ENCODE assay signal across 22 cellular contexts in the genomic region with DNA sequence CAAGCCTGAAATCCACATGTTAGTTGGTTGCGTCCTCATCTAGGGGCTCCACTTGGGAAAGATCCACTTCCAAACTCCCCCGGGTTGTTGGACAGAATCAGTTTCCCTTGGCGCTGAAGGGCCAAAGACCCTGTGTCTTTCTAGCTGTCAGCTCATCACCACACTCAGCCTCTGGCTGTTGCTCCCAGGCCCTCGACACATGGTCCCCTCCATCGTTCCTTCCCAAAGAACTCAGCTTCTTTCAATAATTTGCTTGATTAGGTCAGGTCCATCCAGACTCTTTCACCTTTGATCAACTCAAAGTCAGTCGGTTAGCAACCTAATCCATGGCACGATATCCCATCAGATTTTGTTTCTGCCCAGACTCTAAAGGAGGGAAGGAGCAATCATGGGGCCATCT.
DNase-seq lines count a peak whose midpoint lies in the region; ATAC-seq, FAIRE-seq and TF ChIP-seq lines count a peak whose summit lies in the region.
"Had no signal": no experiment of that assay in that cellular context is flagged by ENCODE, and none has a peak within 500 bp of the region (broad histone marks: within the 10 kb centered on the region; RNA-seq: fewer than 3 reads in every experiment).

No MANE protein-coding gene starts in this region.

- in situ Hi-C loops in HepG2 (cut with HindIII; ENCODE audit: extremely low pct_ligation_motif_present, low pct_unique_long_range_greater_than_20kb): no loop called here

- H3K9ac ChIP-seq in HepG2 (ENCODE audit: insufficient read depth, low read depth, low read length) (no peak overlapping the region), neural cell (ENCODE audit: low read length) (no peak overlapping the region)
- H3K9ac ChIP-seq: BLaER1 had no signal

- TF ChIP-seq RAD21 in HepG2 (CRISPR knock-in tag; IDR thresholded peaks at IDR 0.05): no peak
- no peak for TF ChIP-seq RAD21 in neural cell (conservative IDR thresholded peaks at IDR 0.05)

- CTCF ChIA-PET in HepG2 (lab: Yijun Ruan, JAX; ENCODE audit: low intra/inter-chr PET ratio, low total read pairs): interaction anchor here (0.6 kb wide), 1 partner anchor 865 kb away, joined by 3 read pairs; no protein-coding TSS in a partner anchor

- peaks cover 2% of the 10 kb centered on the region for H3K27me3 Mint-ChIP-seq in endothelial cell (ENCODE audit: unreplicated experiment)

- H3K36me3 ChIP-seq in HepG2 (replicated peaks in 1 of 2; ENCODE audit: control insufficient read depth in 1 of 2, insufficient read depth in 2 of 2, low read length in 2 of 2) (no peaks in the 10 kb centered on the region), right lobe of liver (no peaks in the 10 kb centered on the region), ectodermal cell (ENCODE audit: control insufficient read depth, insufficient read depth, low read length) (no peaks in the 10 kb centered on the region), neural cell (ENCODE audit: insufficient read depth, low read length) (no peaks in the 10 kb centered on the region)
- H3K36me3 ChIP-seq: BE2C, BLaER1 had no signal

- intact Hi-C loops in HepG2 (cut with micrococcal nuclease; ENCODE audit: unreplicated experiment): no loop called here
- intact Hi-C loops in right lobe of liver (cut with DNase I): no loop called here

- no peak for TF ChIP-seq EP300 in HepG2 (IDR thresholded peaks at IDR 0.05; ENCODE audit: low read depth in 2 of 2, low read length in 2 of 2)
- TF ChIP-seq EP300 in HepG2 (CRISPR knock-in tag; IDR thresholded peaks at IDR 0.05; ENCODE audit: borderline replicate concordance): no peak
- TF ChIP-seq EP300 in neural cell (conservative IDR thresholded peaks at IDR 0.05; ENCODE audit: poor library complexity, severe bottlenecking): no peak

- H3K4me3 Mint-ChIP-seq in endothelial cell (ENCODE audit: unreplicated experiment): no peak overlapping the region
- H3K4me3 Mint-ChIP-seq: CD14-positive monocyte; CD4-positive, alpha-beta memory T cell; CD4-positive, CD25-positive, alpha-beta regulatory T cell; CD8-positive, alpha-beta memory T cell had no signal

- TF ChIP-seq POLR2A in HepG2 (IDR thresholded peaks at IDR 0.05; ENCODE audit: insufficient read depth in 1 of 2, low read depth in 2 of 2, low read length in 2 of 2) (no peak), right lobe of liver (IDR thresholded peaks at IDR 0.05) (no peak)

- no peaks in the 10 kb centered on the region for H3K36me3 Mint-ChIP-seq in endothelial cell (ENCODE audit: low read depth, unreplicated experiment)
- H3K36me3 Mint-ChIP-seq: CD14-positive monocyte; CD4-positive, alpha-beta memory T cell; CD4-positive, CD25-positive, alpha-beta regulatory T cell; CD8-positive, alpha-beta memory T cell had no signal

- H3K79me2 ChIP-seq in HepG2 (ENCODE audit: insufficient read depth, low read length) (no peaks in the 10 kb centered on the region), neural cell (replicated peaks; ENCODE audit: insufficient read depth, low read length) (no peaks in the 10 kb centered on the region)

- no peak for ATAC-seq in HepG2
- no peak for ATAC-seq in right lobe of liver
- no peak for ATAC-seq in HG02571 (IDR thresholded peaks at IDR 0.05; ENCODE audit: unreplicated experiment)

- peaks cover 4% of the 10 kb centered on the region for H3K9me3 Mint-ChIP-seq in endothelial cell (ENCODE audit: unreplicated experiment)

- H3K9me2 ChIP-seq in neural cell (ENCODE audit: insufficient read depth, low read length): no peaks in the 10 kb centered on the region

- POLR2A ChIA-PET in HepG2 (lab: Yijun Ruan, JAX): no interaction called here

- H3K27me3 ChIP-seq in HepG2 (ENCODE audit: control insufficient read depth in 1 of 2, insufficient read depth in 2 of 2, low read length in 2 of 2) (peaks cover 0 to 14% of the 10 kb centered on the region in 2 experiments; a peak in 1 of 5 replicates), right lobe of liver (no peaks in the 10 kb centered on the region), ectodermal cell (ENCODE audit: control insufficient read depth, insufficient read depth, low read length, poor library complexity, severe bottlenecking) (no peaks in the 10 kb centered on the region), neural cell (ENCODE audit: insufficient read depth, low read depth, low read length) (no peaks in the 10 kb centered on the region)
- H3K27me3 ChIP-seq: BE2C, BLaER1 had no signal

- no peak overlapping the region for H3K27ac ChIP-seq in HepG2 (ENCODE audit: extremely low read length, insufficient read depth, low read length)
- H3K27ac ChIP-seq in right lobe of liver: no peak overlapping the region
- H3K27ac ChIP-seq in ectodermal cell (ENCODE audit: insufficient read depth, low read depth, low read length, poor library complexity, severe bottlenecking): peak overlapping the region; percentile 44
- H3K27ac ChIP-seq in neural cell (ENCODE audit: low read length): peak overlapping the region; percentile 67
- H3K27ac ChIP-seq: BLaER1 had no signal

- H2AFZ ChIP-seq in HepG2 (ENCODE audit: low read length): no peak overlapping the region
- no peak overlapping the region for H2AFZ ChIP-seq in neural cell (ENCODE audit: low read depth, low read length)

- TF ChIP-seq CTCF in HepG2 (CRISPR knock-in tag; IDR thresholded peaks at IDR 0.05) (no peak), right lobe of liver (IDR thresholded peaks at IDR 0.05) (no peak), neural cell (IDR thresholded peaks at IDR 0.05; ENCODE audit: poor library complexity, severe bottlenecking) (no peak), endothelial cell (IDR thresholded peaks at IDR 0.05; ENCODE audit: unreplicated experiment) (no peak)

- H3K4me3 ChIP-seq in HepG2 (replicated peaks in 1 of 3; ENCODE audit: insufficient read depth in 1 of 3, low read depth in 2 of 3, low read length in 3 of 3): no peak overlapping the region
- H3K4me3 ChIP-seq in right lobe of liver: no peak overlapping the region
- H3K4me3 ChIP-seq in ectodermal cell (ENCODE audit: insufficient read depth, low read depth, low read length): no peak overlapping the region
- H3K4me3 ChIP-seq in neural cell (ENCODE audit: low read length): no peak overlapping the region
- H3K4me3 ChIP-seq: BLaER1 had no signal

- no peaks in the 10 kb centered on the region for H4K20me1 ChIP-seq in HepG2 (ENCODE audit: insufficient read depth, low read length)
- no peaks in the 10 kb centered on the region for H4K20me1 ChIP-seq in neural cell (ENCODE audit: insufficient read depth)
- H4K20me1 ChIP-seq: BLaER1 had no signal

- no peak for FAIRE-seq in HepG2 (lab: Jason Lieb, UNC)
- FAIRE-seq: A204.1, G401.6, GM12891, GM19239 had no signal

- DNase-seq in HepG2 (ENCODE audit: low spot score) (no peak), right lobe of liver (no peak), DMS 273 (lab: John Stamatoyannopoulos, UW; ENCODE audit: unreplicated experiment) (no peak), endothelial cell (ENCODE audit: low spot score) (no peak)
- DNase-seq: 8988T; ACHN; BE2C; C1 segment of cervical spinal cord; CD4-positive, alpha-beta memory T cell; CD4-positive, CD25-positive, alpha-beta regulatory T cell; CD8-positive, alpha-beta memory T cell; COR-L47; GF-D8 had no signal

- H3K4me1 ChIP-seq in HepG2 (ENCODE audit: insufficient read depth, low read length) (peaks cover 11% of the 10 kb centered on the region), right lobe of liver (no peaks in the 10 kb centered on the region), ectodermal cell (ENCODE audit: control insufficient read depth, insufficient read depth, low read length) (peaks cover 8% of the 10 kb centered on the region)

- no TSS peak for BruUV-seq in HepG2 (replicated peaks; lab: Mats Ljungman, UMichigan)

- no peak overlapping the region for H3K4me2 ChIP-seq in HepG2 (ENCODE audit: low read depth, low read length)
- no peak overlapping the region for H3K4me2 ChIP-seq in neural cell (ENCODE audit: low read length)
- H3K4me2 ChIP-seq: BLaER1 had no signal

- no peaks in the 10 kb centered on the region for H3K9me3 ChIP-seq in HepG2 (ENCODE audit: low read length)
- no peaks in the 10 kb centered on the region for H3K9me3 ChIP-seq in right lobe of liver
- H3K9me3 ChIP-seq in ectodermal cell (ENCODE audit: control insufficient read depth, low read length): no peaks in the 10 kb centered on the region
- H3K9me3 ChIP-seq in neural cell (ENCODE audit: low read length): no peaks in the 10 kb centered on the region

- H3K4me1 Mint-ChIP-seq in endothelial cell (ENCODE audit: unreplicated experiment): no peaks in the 10 kb centered on the region
- H3K4me1 Mint-ChIP-seq: CD14-positive monocyte; CD4-positive, alpha-beta memory T cell; CD4-positive, CD25-positive, alpha-beta regulatory T cell; CD8-positive, alpha-beta memory T cell had no signal

- WGBS in HepG2 (ENCODE audit: low lambda C conversion rate): 61% methylated on average over 7 of the region's 7 CpGs
- WGBS in right lobe of liver (ENCODE audit: insufficient coverage, low coverage, low lambda C conversion rate, missing lambda C conversion rate): 71% methylated on average over 7 of the region's 7 CpGs
- WGBS in ectodermal cell, 2 experiments: 80 to 82% methylated on average over 7 of the region's 7 CpGs

- H3F3A ChIP-seq in neural cell (ENCODE audit: insufficient read depth, low read length, poor library complexity, severe bottlenecking): no peaks in the 10 kb centered on the region

- no peak overlapping the region for H3K27ac Mint-ChIP-seq in endothelial cell (ENCODE audit: unreplicated experiment)
- H3K27ac Mint-ChIP-seq: CD14-positive monocyte; CD4-positive, alpha-beta memory T cell; CD4-positive, CD25-positive, alpha-beta regulatory T cell; CD8-positive, alpha-beta memory T cell had no signal

TF ChIP-seq in HepG2, 621 proteins besides CTCF, POLR2A, EP300 and RAD21 (continues in another document):
- peak; percentile 96 for TF ChIP-seq ZNF543 (CRISPR knock-in tag; IDR thresholded peaks at IDR 0.05)

TF ChIP-seq in neural cell, 6 proteins besides CTCF, POLR2A, EP300 and RAD21 (continues in another document):
- TF ChIP-seq TAF1 (IDR thresholded peaks at IDR 0.05; ENCODE audit: low read depth) (no peak), POLR2AphosphoS5 (IDR thresholded peaks at IDR 0.05) (no peak), MXI1 (conservative IDR thresholded peaks at IDR 0.05; ENCODE audit: poor library complexity, severe bottlenecking) (no peak), EZH2 (IDR thresholded peaks at IDR 0.05; ENCODE audit: borderline replicate concordance, insufficient read depth, low read length, poor library complexity, severe bottlenecking) (no peak)

Comparison
In these comparisons a context has a peak if more than half of its experiments do, and no peak if none do; other contexts are left out.
1. H3K27ac ChIP-seq: peak in ectodermal cell (single experiment) and neural cell (single experiment); none in HepG2 (single experiment) and right lobe of liver (0 of 3).